Comparison of ENCODE assay signal across 9 cellular contexts in the genomic region with DNA sequence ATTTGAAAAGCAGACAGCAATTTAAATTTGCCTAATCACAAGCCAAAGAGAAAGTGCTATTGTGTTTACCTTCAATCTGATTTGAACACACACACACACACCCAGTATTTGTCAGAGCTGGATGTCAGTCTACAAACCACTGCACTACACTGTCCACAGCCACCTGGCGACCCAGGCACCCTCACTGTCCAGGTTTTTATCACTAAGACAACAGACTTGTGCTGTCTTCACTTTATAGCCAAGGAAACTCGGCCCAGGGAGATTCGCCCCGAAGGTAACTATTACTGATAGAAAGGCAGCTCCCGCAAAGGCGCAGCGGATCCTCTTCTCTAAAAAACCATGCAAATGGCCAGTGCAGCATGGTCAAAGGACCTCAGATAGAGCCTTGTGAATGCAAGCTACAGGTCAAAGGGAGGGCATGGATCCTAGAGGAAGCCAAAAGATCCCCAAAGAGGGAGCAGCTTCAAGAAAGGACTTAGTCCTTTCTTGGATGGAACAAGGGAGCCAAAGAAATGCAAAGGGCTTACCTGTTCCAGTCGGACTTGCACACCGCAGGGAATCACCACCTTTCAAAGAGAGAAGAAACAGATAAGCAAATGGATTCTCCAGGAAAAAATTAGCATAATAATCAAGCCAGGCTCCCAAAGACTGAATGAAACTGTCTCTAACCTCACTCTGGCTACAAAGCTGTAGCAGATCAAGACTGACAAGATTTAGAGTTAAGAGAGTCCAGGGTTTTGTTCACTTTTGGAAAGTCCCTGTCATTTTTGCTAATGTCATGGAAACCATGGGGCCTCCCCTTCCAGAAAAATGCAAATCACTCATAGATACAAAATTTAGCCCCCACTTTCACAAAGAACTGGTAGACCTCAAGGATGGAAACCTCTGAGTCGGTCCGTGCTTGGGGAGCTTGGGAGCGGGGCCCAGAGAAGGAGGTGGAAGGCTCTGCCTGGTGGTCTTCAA.
DNase-seq lines count a peak whose midpoint lies in the region; ATAC-seq, FAIRE-seq and TF ChIP-seq lines count a peak whose summit lies in the region.
"Had no signal": no experiment of that assay in that cellular context is flagged by ENCODE, and none has a peak within 500 bp of the region (broad histone marks: within the 10 kb centered on the region; RNA-seq: fewer than 3 reads in every experiment).

No MANE protein-coding gene starts in this region.

- H3K36me3 ChIP-seq in endothelial cell of umbilical vein (ENCODE audit: control insufficient read depth in 2 of 2, extremely low read depth in 1 of 2, insufficient read depth in 2 of 2, low read length in 2 of 2), result no peaks in the 10 kb centered on the region
- no peaks in the 10 kb centered on the region for H3K36me3 ChIP-seq in tibial nerve

- no peaks in the 10 kb centered on the region for H4K20me1 ChIP-seq in endothelial cell of umbilical vein (replicated peaks; ENCODE audit: control insufficient read depth, extremely low read depth, insufficient read depth, low read length)

- no peaks in the 10 kb centered on the region for H3K9me1 ChIP-seq in endothelial cell of umbilical vein (replicated peaks; ENCODE audit: control insufficient read depth, extremely low read depth, insufficient read depth, low read length)

- 83 to 84% methylated on average over 12 of the region's 12 CpGs for WGBS in tibial nerve, 2 donors

- ATAC-seq in HG03354 (IDR thresholded peaks at IDR 0.05; ENCODE audit: poor library complexity, severe bottlenecking, unreplicated experiment), result peak; percentile 61

- H3K9me3 ChIP-seq in endothelial cell of umbilical vein (replicated peaks; ENCODE audit: control insufficient read depth, insufficient read depth, low read length), result no peaks in the 10 kb centered on the region
- no peaks in the 10 kb centered on the region for H3K9me3 ChIP-seq in tibial nerve

- peak overlapping the region; percentile 1 for H3K4me2 ChIP-seq in endothelial cell of umbilical vein (ENCODE audit: insufficient read depth, low read length)

- CTCF ChIA-PET in endothelial cell of umbilical vein (lab: Charles Lee), result interaction anchor here (0.7 to 2.9 kb wide), 7 partner anchors 12 to 324 kb away, joined by 3 to 13 read pairs (median 4); no protein-coding TSS in a partner anchor

- H3K9ac ChIP-seq in endothelial cell of umbilical vein (replicated peaks; ENCODE audit: extremely low read depth, insufficient read depth, low read length), result no peak overlapping the region

- no peak overlapping the region for H3K4me3 ChIP-seq in endothelial cell of umbilical vein (replicated peaks in 1 of 3; ENCODE audit: insufficient read depth in 1 of 3, low read depth in 1 of 3, low read length in 3 of 3)
- H3K4me3 ChIP-seq in tibial nerve, result no peak overlapping the region

- POLR2A ChIA-PET in endothelial cell of umbilical vein (lab: Charles Lee), result interaction anchor here (0.8 kb wide), 1 partner anchor 31 kb away, joined by 3 read pairs; no protein-coding TSS in a partner anchor

- dilution Hi-C loops in endothelial cell of umbilical vein (cut with MboI; ENCODE audit: extremely low pct_ligation_motif_present, low sequenced_read_pairs), result no loop called here

- peak; percentile 55 for FAIRE-seq in endothelial cell of umbilical vein (lab: Jason Lieb, UNC)

- BruUV-seq in endothelial cell of umbilical vein (replicated peaks; lab: Mats Ljungman, UMichigan), result no TSS peak

- H3K27ac ChIP-seq in endothelial cell of umbilical vein (ENCODE audit: insufficient read depth, low read depth, low read length), result peak overlapping the region; percentile 89
- H3K27ac ChIP-seq in tibial nerve, result peak overlapping the region in 3 of 4 donors; percentile 21 to 86 (median 67)
- H3K27ac ChIP-seq: C4-2B had no signal

- intact Hi-C loops in endothelial cell of umbilical vein (cut with micrococcal nuclease), result no loop called here

- H3K79me2 ChIP-seq in endothelial cell of umbilical vein (ENCODE audit: control insufficient read depth, insufficient read depth, low read length), result no peaks in the 10 kb centered on the region

- no peak for TF ChIP-seq EP300 in tibial nerve (IDR thresholded peaks at IDR 0.05)

- peaks cover 16% of the 10 kb centered on the region for H3K4me1 ChIP-seq in endothelial cell of umbilical vein (ENCODE audit: control insufficient read depth, extremely low read depth, insufficient read depth, low read length)
- peaks cover 0 to 95% (median 54%) of the 10 kb centered on the region in 4 donors for H3K4me1 ChIP-seq in tibial nerve

- no peaks in the 10 kb centered on the region for H3K27me3 ChIP-seq in endothelial cell of umbilical vein (ENCODE audit: control insufficient read depth in 2 of 2, insufficient read depth in 2 of 2, low read length in 2 of 2)
- H3K27me3 ChIP-seq in tibial nerve, result no peaks in the 10 kb centered on the region

- TF ChIP-seq CTCF in endothelial cell of umbilical vein (IDR thresholded peaks at IDR 0.05; ENCODE audit: extremely low read depth in 1 of 2, insufficient read depth in 1 of 2, low read depth in 1 of 2, low read length in 2 of 2), result no peak
- TF ChIP-seq CTCF in tibial nerve (IDR thresholded peaks at IDR 0.05), result no peak

- H2AFZ ChIP-seq in endothelial cell of umbilical vein (ENCODE audit: low read depth, low read length), result no peak overlapping the region

- DNase-seq in activated T-cell treated with anti-CD3 and anti-CD28 coated beads, Interleukin-2, amount 50 U/mL, for 48 hours, result peak; percentile 20 to 24
- no peak for DNase-seq in activated T-cell treated with anti-CD3 and anti-CD28 coated beads, Interleukin-2, amount 50 U/mL, for 1 hour
- DNase-seq in endothelial cell of umbilical vein (ENCODE audit: low read depth, low spot score), result no peak
- no peak for DNase-seq in tibial nerve (ENCODE audit: low spot score in 2 of 2)
- DNase-seq in superior temporal gyrus (ENCODE audit: extremely low spot score), result no peak
- no peak for DNase-seq in GDM1 (lab: John Stamatoyannopoulos, UW)
- no peak for DNase-seq in anterior cingulate cortex (lab: John Stamatoyannopoulos, UW)

- TF ChIP-seq POLR2A in endothelial cell of umbilical vein (IDR thresholded peaks at IDR 0.05; ENCODE audit: low read depth, low read length) (no peak), tibial nerve (IDR thresholded peaks at IDR 0.05) (no peak)

TF ChIP-seq in endothelial cell of umbilical vein, 7 proteins besides CTCF, POLR2A, EP300 and RAD21:
- TF ChIP-seq EZH2 (IDR thresholded peaks at IDR 0.05; ENCODE audit: borderline replicate concordance, low read depth, low read length, severe bottlenecking) (no peak), POLR2AphosphoS5 (IDR thresholded peaks at IDR 0.05; ENCODE audit: insufficient read depth, low read depth, low read length) (no peak), GATA2 (IDR thresholded peaks at IDR 0.05; ENCODE audit: insufficient read depth, insufficient read length, low read depth, low read length) (no peak), FOS (IDR thresholded peaks at IDR 0.05; ENCODE audit: borderline replicate concordance, insufficient read depth, low read length) (no peak), JUN (IDR thresholded peaks at IDR 0.05; ENCODE audit: borderline replicate concordance, insufficient read depth, insufficient read length, low read depth) (no peak), MYC (IDR thresholded peaks at IDR 0.05; ENCODE audit: low read depth, low read length) (no peak)
- TF ChIP-seq, protein P1, sequence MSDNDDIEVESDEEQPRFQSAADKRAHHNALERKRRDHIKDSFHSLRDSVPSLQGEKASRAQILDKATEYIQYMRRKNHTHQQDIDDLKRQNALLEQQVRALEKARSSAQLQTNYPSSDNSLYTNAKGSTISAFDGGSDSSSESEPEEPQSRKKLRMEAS (IDR thresholded peaks at IDR 0.05; ENCODE audit: insufficient read depth, insufficient read length), result no peak
TF ChIP-seq in endothelial cell of umbilical vein: peak in this region for 0.

Comparison
In these comparisons a context has a peak if more than half of its experiments do, and no peak if none do; other contexts are left out.
1. DNase-seq: peak in activated T-cell treated with anti-CD3 and anti-CD28 coated beads, Interleukin-2, amount 50 U/mL, for 48 hours (2 of 2); none in activated T-cell treated with anti-CD3 and anti-CD28 coated beads, Interleukin-2, amount 50 U/mL, for 1 hour (single experiment), endothelial cell of umbilical vein (single experiment), tibial nerve (0 of 2), superior temporal gyrus (single experiment), GDM1 (single experiment) and anterior cingulate cortex (0 of 58).